ENCODE assay signal across 7 cellular contexts in the genomic region with DNA sequence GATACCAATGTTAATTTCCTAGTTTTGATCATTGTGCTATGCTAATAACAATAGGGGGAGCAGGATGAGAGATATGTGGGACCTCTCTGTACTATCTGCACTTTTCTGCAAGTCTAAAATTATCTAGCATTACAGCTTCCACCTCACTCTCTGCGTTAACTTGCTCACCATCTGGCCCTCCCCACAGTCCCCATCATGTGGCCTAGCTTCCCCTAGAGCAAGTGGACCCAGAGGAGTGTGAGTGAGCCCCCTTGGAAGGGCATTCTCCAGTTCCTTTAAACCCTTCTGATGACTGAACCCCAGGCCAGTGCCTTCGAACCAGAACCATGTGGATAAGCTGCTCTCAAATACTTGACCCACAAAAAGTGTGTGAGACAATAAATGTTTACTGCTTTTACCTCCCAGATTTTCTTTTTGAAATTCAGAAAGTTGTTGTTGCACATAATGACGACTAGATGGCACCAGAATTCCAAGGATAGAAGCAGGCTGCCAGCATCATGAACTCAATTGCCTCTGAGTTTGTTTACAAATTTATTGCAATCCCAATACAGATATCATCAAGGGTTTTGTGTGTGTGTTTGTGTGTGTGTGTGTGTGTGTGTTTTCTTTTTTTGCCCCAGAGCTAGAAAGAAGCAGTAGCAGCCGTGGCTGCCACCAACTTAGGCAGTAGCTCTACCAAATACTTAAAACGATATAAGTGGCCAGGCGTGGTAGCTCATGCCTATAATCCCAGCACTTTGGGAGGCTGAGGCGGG. TPM values are rescaled to one million over a fixed set of nuclear protein-coding genes. Genes with fewer than 3 reads are reported as not detected.
A peak's percentile ranks its signal among the peaks of the same experiment; 100 is the strongest.
DNase-seq lines count a peak whose midpoint lies in the region; ATAC-seq, FAIRE-seq and TF ChIP-seq lines count a peak whose summit lies in the region.

No MANE protein-coding gene starts in this region.

- POLR2A ChIA-PET in endothelial cell of umbilical vein (lab: Charles Lee) = no interaction called here
- POLR2A ChIA-PET in naive thymus-derived CD8-positive, alpha-beta T cell (lab: Charles Lee) = interaction anchor here (0.6 to 1.4 kb wide), 2 partner anchors 84 to 91 kb away, joined by 3 to 5 read pairs; no protein-coding TSS in a partner anchor

- CTCF ChIA-PET in endothelial cell of umbilical vein (lab: Charles Lee) = interaction anchor here (0.6 to 3.6 kb wide), 17 partner anchors 15 to 495 kb away, joined by 3 to 38 read pairs (median 4); no protein-coding TSS in a partner anchor

- no peaks in the 10 kb centered on the region for H4K20me1 ChIP-seq in endothelial cell of umbilical vein (replicated peaks; ENCODE audit: control insufficient read depth, extremely low read depth, insufficient read depth, low read length)

- H3K9me3 Mint-ChIP-seq in naive thymus-derived CD8-positive, alpha-beta T cell = no peaks in the 10 kb centered on the region

- H3K4me3 Mint-ChIP-seq in naive thymus-derived CD8-positive, alpha-beta T cell = no peak overlapping the region

- dilution Hi-C loops in endothelial cell of umbilical vein (cut with MboI; ENCODE audit: extremely low pct_ligation_motif_present, low sequenced_read_pairs) = no loop called here

- no peaks in the 10 kb centered on the region for H3K79me2 ChIP-seq in endothelial cell of umbilical vein (ENCODE audit: control insufficient read depth, insufficient read depth, low read length)

- no peak overlapping the region for H3K4me2 ChIP-seq in endothelial cell of umbilical vein (ENCODE audit: insufficient read depth, low read length)

- no peaks in the 10 kb centered on the region for H3K9me1 ChIP-seq in endothelial cell of umbilical vein (replicated peaks; ENCODE audit: control insufficient read depth, extremely low read depth, insufficient read depth, low read length)

- no peak for ATAC-seq in naive thymus-derived CD8-positive, alpha-beta T cell
- ATAC-seq in HG03039 (IDR thresholded peaks at IDR 0.05; ENCODE audit: unreplicated experiment) (no peak), HG03025 (IDR thresholded peaks at IDR 0.05; ENCODE audit: low FRiP score, unreplicated experiment) (no peak)

- H3K9ac ChIP-seq in endothelial cell of umbilical vein (replicated peaks; ENCODE audit: extremely low read depth, insufficient read depth, low read length) = no peak overlapping the region

- no peak overlapping the region for H3K27ac ChIP-seq in endothelial cell of umbilical vein (ENCODE audit: insufficient read depth, low read depth, low read length)

- peak; percentile 46 to 56 for TF ChIP-seq CTCF in endothelial cell of umbilical vein (IDR thresholded peaks at IDR 0.05; ENCODE audit: extremely low read depth in 1 of 2, insufficient read depth in 1 of 2, low read depth in 1 of 2, low read length in 2 of 2)

- peaks cover 2 to 6% of the 10 kb centered on the region in 2 experiments for H3K27me3 ChIP-seq in endothelial cell of umbilical vein (ENCODE audit: control insufficient read depth in 2 of 2, insufficient read depth in 2 of 2, low read length in 2 of 2)

- H3K36me3 ChIP-seq in endothelial cell of umbilical vein (ENCODE audit: control insufficient read depth in 2 of 2, extremely low read depth in 1 of 2, insufficient read depth in 2 of 2, low read length in 2 of 2) = no peaks in the 10 kb centered on the region

- peak; percentile 37 for DNase-seq in Daoy (ENCODE audit: low read depth)
- peak; percentile 9 for DNase-seq in KG1 (lab: John Stamatoyannopoulos, UW)
- DNase-seq in RCC 7860 (ENCODE audit: low spot score) = peak; percentile 43
- peak; percentile 50 for DNase-seq in endothelial cell of umbilical vein (ENCODE audit: low read depth, low spot score)
- peak in 6 of 10 donors; percentile 16 to 67 (median 48) for DNase-seq in naive thymus-derived CD8-positive, alpha-beta T cell

- no peaks in the 10 kb centered on the region for H3K36me3 Mint-ChIP-seq in naive thymus-derived CD8-positive, alpha-beta T cell

- intact Hi-C loops in endothelial cell of umbilical vein (cut with micrococcal nuclease) = loop anchor here (1.0 to 10.0 kb wide), 5 partner anchors 79 to 495 kb away; partner anchors contain the start of gene TTC9B

- no peak overlapping the region for H2AFZ ChIP-seq in endothelial cell of umbilical vein (ENCODE audit: low read depth, low read length)

- H3K4me1 Mint-ChIP-seq in naive thymus-derived CD8-positive, alpha-beta T cell = peaks cover 7 to 35% (median 23%) of the 10 kb centered on the region in 4 donors

- H3K9me3 ChIP-seq in endothelial cell of umbilical vein (replicated peaks; ENCODE audit: control insufficient read depth, insufficient read depth, low read length) = no peaks in the 10 kb centered on the region

- FAIRE-seq in RCC 7860 (lab: Jason Lieb, UNC) (peak; percentile 52), endothelial cell of umbilical vein (lab: Jason Lieb, UNC) (peak; percentile 90)

- peaks cover 0 to 12% (median 5%) of the 10 kb centered on the region in 5 donors for H3K27me3 Mint-ChIP-seq in naive thymus-derived CD8-positive, alpha-beta T cell

- TF ChIP-seq POLR2A in endothelial cell of umbilical vein (IDR thresholded peaks at IDR 0.05; ENCODE audit: low read depth, low read length) = no peak

- no peak overlapping the region for H3K4me3 ChIP-seq in endothelial cell of umbilical vein (replicated peaks in 1 of 3; ENCODE audit: insufficient read depth in 1 of 3, low read depth in 1 of 3, low read length in 3 of 3)

- peak overlapping the region in 1 of 10 donors; percentile 15 for H3K27ac Mint-ChIP-seq in naive thymus-derived CD8-positive, alpha-beta T cell

- no peaks in the 10 kb centered on the region for H3K4me1 ChIP-seq in endothelial cell of umbilical vein (ENCODE audit: control insufficient read depth, extremely low read depth, insufficient read depth, low read length)

- BruUV-seq in endothelial cell of umbilical vein (replicated peaks; lab: Mats Ljungman, UMichigan) = no TSS peak

TF ChIP-seq in endothelial cell of umbilical vein, 7 proteins besides CTCF, POLR2A, EP300 and RAD21:
- TF ChIP-seq EZH2 (IDR thresholded peaks at IDR 0.05; ENCODE audit: borderline replicate concordance, low read depth, low read length, severe bottlenecking) (no peak), FOS (IDR thresholded peaks at IDR 0.05; ENCODE audit: borderline replicate concordance, insufficient read depth, low read length) (no peak), GATA2 (IDR thresholded peaks at IDR 0.05; ENCODE audit: insufficient read depth, insufficient read length, low read depth, low read length) (no peak), JUN (IDR thresholded peaks at IDR 0.05; ENCODE audit: borderline replicate concordance, insufficient read depth, insufficient read length, low read depth) (no peak), MYC (IDR thresholded peaks at IDR 0.05; ENCODE audit: low read depth, low read length) (no peak), POLR2AphosphoS5 (IDR thresholded peaks at IDR 0.05; ENCODE audit: insufficient read depth, low read depth, low read length) (no peak)
- TF ChIP-seq, protein P1, sequence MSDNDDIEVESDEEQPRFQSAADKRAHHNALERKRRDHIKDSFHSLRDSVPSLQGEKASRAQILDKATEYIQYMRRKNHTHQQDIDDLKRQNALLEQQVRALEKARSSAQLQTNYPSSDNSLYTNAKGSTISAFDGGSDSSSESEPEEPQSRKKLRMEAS (IDR thresholded peaks at IDR 0.05; ENCODE audit: insufficient read depth, insufficient read length) = no peak

RNA-seq across cellular contexts. Expression of gene ZNF780A, which starts 49.0 kb away (rescaled TPM):
- 16.1 and 18.5 TPM in 2 replicates for total RNA-seq in Daoy (2014; rRNA removed; shearing (Covaris generic))
- total RNA-seq in endothelial cell of umbilical vein = 9.9 and 11.6 TPM in 2 replicates
- 5.9 and 7.3 TPM in 2 replicates for polyA plus RNA-seq in endothelial cell of umbilical vein
- 7.2 and 8.0 TPM in 2 replicates for polyA plus RNA-seq in endothelial cell of umbilical vein (2011; cell fraction: cytosol; rRNA removed)
- polyA plus RNA-seq in endothelial cell of umbilical vein (2011; cell fraction: nucleus; rRNA removed) = 11.9 and 13.7 TPM in 2 replicates
- polyA plus RNA-seq in endothelial cell of umbilical vein (2012) = 9.4 and 13.5 TPM in 2 replicates
- 9.9 and 13.7 TPM in 2 replicates for polyA minus RNA-seq in endothelial cell of umbilical vein
- polyA minus RNA-seq in endothelial cell of umbilical vein (2011; cell fraction: cytosol; rRNA and poly(A)+ RNA removed) = 5.8 TPM
- polyA minus RNA-seq in endothelial cell of umbilical vein (2011; cell fraction: nucleus; rRNA and poly(A)+ RNA removed) = 8.6 and 10.2 TPM in 2 replicates
- 10 to 100 TPM; 33.7 to 35.1 TPM for total RNA-seq in naive thymus-derived CD8-positive, alpha-beta T cell
- polyA plus RNA-seq in naive thymus-derived CD8-positive, alpha-beta T cell = 10 to 100 TPM; 22.8 to 28.3 (median 26.9) TPM

RNA-seq across cellular contexts. Expression of gene MAP3K10, which starts 51.5 kb away (rescaled TPM):
- 10.0 and 10.9 TPM in 2 replicates for total RNA-seq in Daoy (2014; rRNA removed; shearing (Covaris generic))
- 16.5 and 19.4 TPM in 2 replicates for total RNA-seq in endothelial cell of umbilical vein
- polyA plus RNA-seq in endothelial cell of umbilical vein = 6.3 and 7.7 TPM in 2 replicates
- 3.4 and 5.2 TPM in 2 replicates for polyA plus RNA-seq in endothelial cell of umbilical vein (2011; cell fraction: cytosol; rRNA removed)
- polyA plus RNA-seq in endothelial cell of umbilical vein (2011; cell fraction: nucleus; rRNA removed) = 21.3 and 22.1 TPM in 2 replicates
- polyA plus RNA-seq in endothelial cell of umbilical vein (2012) = 6.6 and 9.7 TPM in 2 replicates
- 7.1 and 7.5 TPM in 2 replicates for polyA minus RNA-seq in endothelial cell of umbilical vein
- polyA minus RNA-seq in endothelial cell of umbilical vein (2011; cell fraction: cytosol; rRNA and poly(A)+ RNA removed) = 6.2 TPM
- 11.0 and 17.9 TPM in 2 replicates for polyA minus RNA-seq in endothelial cell of umbilical vein (2011; cell fraction: nucleus; rRNA and poly(A)+ RNA removed)
- total RNA-seq in naive thymus-derived CD8-positive, alpha-beta T cell = 10 to 100 TPM; 35.4 to 35.6 TPM
- under 1 TPM; 0.15 to 0.58 (median 0.35) TPM for polyA plus RNA-seq in naive thymus-derived CD8-positive, alpha-beta T cell
